8 cellular contexts compared by ENCODE assay signal in the genomic region with DNA sequence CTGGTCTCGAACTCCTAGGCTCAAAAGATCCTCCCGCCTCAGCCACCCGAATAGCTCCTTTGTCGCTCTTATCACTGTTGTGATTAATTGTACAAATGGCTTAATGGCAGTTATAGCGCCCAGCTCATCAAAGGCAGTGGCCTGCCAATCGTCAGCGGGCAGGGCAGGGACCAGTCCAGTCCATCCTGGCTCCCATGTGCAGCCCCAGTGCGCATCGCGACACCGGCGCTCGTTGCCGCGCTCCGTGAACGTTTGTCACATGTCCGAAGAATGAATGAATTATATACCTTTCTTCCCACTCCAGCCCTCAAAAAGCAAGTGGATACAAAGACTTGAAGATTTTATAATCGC. TPM values are rescaled to one million over a fixed set of nuclear protein-coding genes. Genes with fewer than 3 reads are reported as not detected.
DNase-seq lines count a peak whose midpoint lies in the region; ATAC-seq and TF ChIP-seq lines count a peak whose summit lies in the region.

No MANE protein-coding gene starts in this region.

- DNase-seq in HT-29 (ENCODE audit: low spot score) (peak; percentile 75), SHP77 treated with DMSO at 0.1 percent for 48 hours (lab: John Stamatoyannopoulos, UW) (peak; percentile 83)
- DNase-seq in central memory CD8-positive, alpha-beta T cell (ENCODE audit: low spot score in 2 of 2) = no peak
- DNase-seq in stimulated activated CD4-positive, alpha-beta T cell treated with anti-CD3 and anti-CD28 coated beads, TNF-alpha, amount 100 ng/mL, for 48 hours (ENCODE audit: low read depth in 3 of 3) = peak; percentile 15 to 76 (median 27)
- no peak for DNase-seq in activated effector memory CD4-positive, alpha-beta T cell treated with Interleukin-2 at 50 U/mL for 16 hours

- H3K4me1 ChIP-seq in DOHH2 (ENCODE audit: control insufficient read depth, low read length) = peaks cover 57% of the 10 kb centered on the region

- no peaks in the 10 kb centered on the region for H3K9me3 ChIP-seq in DOHH2 (ENCODE audit: control insufficient read depth, insufficient read depth, low read length)

- H3K27me3 Mint-ChIP-seq in central memory CD8-positive, alpha-beta T cell = no peaks in the 10 kb centered on the region

- H3K9me2 ChIP-seq in DOHH2 (replicated peaks; ENCODE audit: control insufficient read depth, low read length) = no peaks in the 10 kb centered on the region

- H3K27me3 ChIP-seq in DOHH2 (ENCODE audit: control insufficient read depth, low read length) (no peaks in the 10 kb centered on the region), layer of hippocampus (ENCODE audit: control insufficient read depth, insufficient read depth, low read length) (no peaks in the 10 kb centered on the region)

- no peaks in the 10 kb centered on the region for H4K20me1 ChIP-seq in DOHH2 (ENCODE audit: control insufficient read depth, insufficient read depth, low read depth, low read length)

- H3F3A ChIP-seq in DOHH2 (ENCODE audit: control insufficient read depth, insufficient read depth) = peaks cover 44% of the 10 kb centered on the region

- peak; percentile 35 for TF ChIP-seq CTCF in DOHH2 (IDR thresholded peaks at IDR 0.05; ENCODE audit: low read depth, low read length, poor library complexity, severe bottlenecking)

- H3K36me3 Mint-ChIP-seq in central memory CD8-positive, alpha-beta T cell (ENCODE audit: insufficient read depth) = peaks cover 4% of the 10 kb centered on the region

- peak overlapping the region; percentile 79 for H3K4me3 Mint-ChIP-seq in central memory CD8-positive, alpha-beta T cell

- H3K27ac ChIP-seq in DOHH2 (ENCODE audit: low read depth, low read length) = peak overlapping the region; percentile 91
- peak overlapping the region; percentile 72 for H3K27ac ChIP-seq in layer of hippocampus (ENCODE audit: low read depth, low read length)

- no peaks in the 10 kb centered on the region for H3K9me3 Mint-ChIP-seq in central memory CD8-positive, alpha-beta T cell

- peaks cover 36% of the 10 kb centered on the region for H3K79me2 ChIP-seq in DOHH2 (ENCODE audit: control insufficient read depth, low read length)

- H3K4me3 ChIP-seq in DOHH2 (ENCODE audit: low read length) = peak overlapping the region; percentile 98

- H3K27ac Mint-ChIP-seq in central memory CD8-positive, alpha-beta T cell (ENCODE audit: low read depth) = peak overlapping the region; percentile 95

- H3K4me1 Mint-ChIP-seq in central memory CD8-positive, alpha-beta T cell = peaks cover 20% of the 10 kb centered on the region

- peaks cover 22% of the 10 kb centered on the region for H3K36me3 ChIP-seq in DOHH2 (ENCODE audit: control insufficient read depth, low read length)

- ATAC-seq in central memory CD8-positive, alpha-beta T cell (replicated peaks; ENCODE audit: extremely low read depth, poor library complexity, severe bottlenecking) = peak; percentile 3
- no peak for ATAC-seq in GM18498 (IDR thresholded peaks at IDR 0.05; ENCODE audit: unreplicated experiment)

- peak overlapping the region; percentile 92 for H3K4me2 ChIP-seq in DOHH2 (ENCODE audit: low read length)

RNA-seq across cellular contexts. Expression of gene MTX1, which starts 18.4 kb away (rescaled TPM):
- total RNA-seq in HT-29 (2014; rRNA removed; shearing (Covaris generic)) = 72.2 and 86.8 TPM in 2 replicates

RNA-seq across cellular contexts. Expression of gene THBS3, which starts 19.2 kb away (rescaled TPM):
- total RNA-seq in HT-29 (2014; rRNA removed; shearing (Covaris generic)) = 4.2 and 7.6 TPM in 2 replicates

RNA-seq across cellular contexts. Expression of gene ENTREP3, which starts 28.4 kb away (rescaled TPM):
- 8.6 and 12.6 TPM in 2 replicates for total RNA-seq in HT-29 (2014; rRNA removed; shearing (Covaris generic))

RNA-seq across cellular contexts. Expression of gene SCAMP3, which starts 35.3 kb away (rescaled TPM):
- 112 and 114 TPM in 2 replicates for total RNA-seq in HT-29 (2014; rRNA removed; shearing (Covaris generic))

RNA-seq across cellular contexts. Expression of gene CLK2, which starts 46.4 kb away (rescaled TPM):
- 29.3 and 35.2 TPM in 2 replicates for total RNA-seq in HT-29 (2014; rRNA removed; shearing (Covaris generic))

Comparison
In these comparisons a context has a peak if more than half of its experiments do, and no peak if none do; other contexts are left out.
1. DNase-seq: peak in HT-29 (single experiment), SHP77 treated with DMSO at 0.1 percent for 48 hours (single experiment) and stimulated activated CD4-positive, alpha-beta T cell treated with anti-CD3 and anti-CD28 coated beads, TNF-alpha, amount 100 ng/mL, for 48 hours (3 of 3); none in central memory CD8-positive, alpha-beta T cell (0 of 2) and activated effector memory CD4-positive, alpha-beta T cell treated with Interleukin-2 at 50 U/mL for 16 hours (single experiment).